2 cellular contexts compared by ENCODE assay signal in the genomic region with DNA sequence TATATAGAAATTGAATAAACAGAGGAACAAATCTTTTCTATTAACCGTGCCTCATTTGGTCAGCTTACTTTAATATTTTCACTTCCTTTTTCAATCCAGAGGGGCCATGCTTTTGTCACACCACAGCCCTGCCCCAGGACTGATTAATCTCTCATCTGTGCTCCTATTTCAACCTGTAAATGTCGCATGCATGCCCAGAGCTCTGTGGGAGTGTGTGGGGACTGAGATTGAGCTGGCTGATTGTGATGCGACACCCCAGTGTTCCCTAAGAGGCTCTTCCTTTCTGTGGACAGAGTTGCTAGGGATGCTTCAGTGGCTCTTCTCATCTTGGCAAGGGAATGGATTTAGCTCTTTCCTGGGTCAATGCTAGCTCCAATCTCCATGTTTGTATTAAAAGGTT.
TF ChIP-seq lines count a peak whose summit lies in the region.

No MANE protein-coding gene starts in this region.

TF ChIP-seq in GM23338, 12 proteins besides CTCF, POLR2A, EP300 and RAD21:
- TF ChIP-seq CREB1 (CRISPR knock-in tag; IDR thresholded peaks at IDR 0.05; ENCODE audit: low read depth) (no peak), EZH2 (IDR thresholded peaks at IDR 0.05; ENCODE audit: low read depth, unreplicated experiment) (no peak)

TF ChIP-seq in H1, 55 proteins besides CTCF, POLR2A, EP300 and RAD21:
- TF ChIP-seq RBBP5 (IDR thresholded peaks at IDR 0.05; ENCODE audit: borderline replicate concordance, low read depth, low read length) (no peak), NANOG (IDR thresholded peaks at IDR 0.05; ENCODE audit: insufficient read depth, low read depth, low read length, poor library complexity, severe bottlenecking) (no peak), CBX5 (IDR thresholded peaks at IDR 0.05; ENCODE audit: low read depth, low read length) (no peak), GTF2F1 (IDR thresholded peaks at IDR 0.05; ENCODE audit: borderline replicate concordance, low read depth, low read length) (no peak), SIRT6 (IDR thresholded peaks at IDR 0.05; ENCODE audit: low read length) (no peak), CTBP2 (IDR thresholded peaks at IDR 0.05; ENCODE audit: borderline replicate concordance, insufficient read depth, insufficient read length, low read length) (no peak), ZNF274 (IDR thresholded peaks at IDR 0.05; ENCODE audit: borderline replicate concordance, extremely low read depth, low read length) (no peak), SRF (IDR thresholded peaks at IDR 0.05; ENCODE audit: low read depth, low read length) (no peak), ASH2L (IDR thresholded peaks at IDR 0.05; ENCODE audit: low read length) (no peak), EGR1 (IDR thresholded peaks at IDR 0.05; ENCODE audit: borderline replicate concordance, low read depth, low read length) (no peak), CHD2 (IDR thresholded peaks at IDR 0.05; ENCODE audit: low read length) (no peak), MAFK (IDR thresholded peaks at IDR 0.05; ENCODE audit: low read depth, low read length) (no peak), HDAC6 (IDR thresholded peaks at IDR 0.05; ENCODE audit: low read depth, low read length) (no peak), EZH2 (IDR thresholded peaks at IDR 0.05; ENCODE audit: low read depth, low read length, severe bottlenecking) (no peak), RNF2 (IDR thresholded peaks at IDR 0.05; ENCODE audit: borderline replicate concordance, low read depth, low read length, missing control alignments, poor library complexity, severe bottlenecking) (no peak), CREB1 (IDR thresholded peaks at IDR 0.05) (no peak), USF2 (IDR thresholded peaks at IDR 0.05; ENCODE audit: low read length) (no peak), SP4 (IDR thresholded peaks at IDR 0.05; ENCODE audit: low read length) (no peak), TBP (IDR thresholded peaks at IDR 0.05; ENCODE audit: low read depth, low read length) (no peak)
- TF ChIP-seq, protein P1, sequence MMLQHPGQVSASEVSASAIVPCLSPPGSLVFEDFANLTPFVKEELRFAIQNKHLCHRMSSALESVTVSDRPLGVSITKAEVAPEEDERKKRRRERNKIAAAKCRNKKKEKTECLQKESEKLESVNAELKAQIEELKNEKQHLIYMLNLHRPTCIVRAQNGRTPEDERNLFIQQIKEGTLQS (IDR thresholded peaks at IDR 0.05; ENCODE audit: insufficient read depth, low read depth, low read length) = no peak
